Comparison of ENCODE assay signal across 9 cellular contexts in genomic region chr2:73072416-73072815, GRCh38. TPM values are rescaled to one million over a fixed set of nuclear protein-coding genes. Genes with fewer than 3 reads are reported as not detected.
A peak's percentile ranks its signal among the peaks of the same experiment; 100 is the strongest.
DNase-seq lines count a peak whose midpoint lies in the region; ATAC-seq and TF ChIP-seq lines count a peak whose summit lies in the region.
"Had no signal": no experiment of that assay in that cellular context is flagged by ENCODE, and none has a peak within 500 bp of the region (broad histone marks: within the 10 kb centered on the region; RNA-seq: fewer than 3 reads in every experiment).

No MANE protein-coding gene starts in this region.

- peaks cover 34% of the 10 kb centered on the region for H3K4me1 Mint-ChIP-seq in MCF 10A (ENCODE audit: insufficient read depth, unreplicated experiment)

- H3K27ac ChIP-seq in right atrium auricular region: peak overlapping the region in 1 of 2 donors; percentile 93
- H3K27ac ChIP-seq in muscle layer of duodenum (ENCODE audit: low read length): peak overlapping the region; percentile 69
- H3K27ac ChIP-seq in vagina: peak overlapping the region; percentile 94

- peak overlapping the region; percentile 74 to 97 for H3K4me3 ChIP-seq in right atrium auricular region
- H3K4me3 ChIP-seq in muscle layer of duodenum (ENCODE audit: low read depth in 1 of 2, low read length in 2 of 2): peak overlapping the region; percentile 76 to 88
- peak overlapping the region; percentile 92 to 96 for H3K4me3 ChIP-seq in vagina

- no peak for DNase-seq in right atrium auricular region (ENCODE audit: low spot score)
- DNase-seq in Right ventricle myocardium inferior (ENCODE audit: missing footprints): no peak
- no peak for DNase-seq in MCF 10A (ENCODE audit: unreplicated experiment)
- DNase-seq in vagina (ENCODE audit: extremely low spot score in 2 of 2): peak in 1 of 2 donors; percentile 85
- no peak for DNase-seq in GM13977 (ENCODE audit: low spot score)
- DNase-seq in RPMI8226: no peak
- no peak for DNase-seq in DMS 273 (lab: John Stamatoyannopoulos, UW; ENCODE audit: unreplicated experiment)
- DNase-seq: DMS79 treated with DMSO at 0.1 percent for 48 hours had no signal

- no peaks in the 10 kb centered on the region for H3K9me3 Mint-ChIP-seq in MCF 10A (ENCODE audit: unreplicated experiment)

- no peaks in the 10 kb centered on the region for H3K27me3 Mint-ChIP-seq in MCF 10A (ENCODE audit: insufficient read depth, unreplicated experiment)

- peak overlapping the region; percentile 88 for H3K27ac Mint-ChIP-seq in MCF 10A (ENCODE audit: low read depth, unreplicated experiment)

- no peaks in the 10 kb centered on the region for H3K9me3 ChIP-seq in right atrium auricular region
- no peaks in the 10 kb centered on the region for H3K9me3 ChIP-seq in muscle layer of duodenum (ENCODE audit: control insufficient read depth in 1 of 2, low read length in 2 of 2)
- no peaks in the 10 kb centered on the region for H3K9me3 ChIP-seq in vagina

- POLR2A ChIA-PET in MCF 10A (lab: Yijun Ruan, JAX): interaction anchor here (1.0 to 2.3 kb wide), 2 partner anchors 9 to 10 kb away, joined by 4 to 7 read pairs; no protein-coding TSS in a partner anchor

- H3K36me3 ChIP-seq in right atrium auricular region: peaks cover 11% of the 10 kb centered on the region
- peaks cover 0 to 10% of the 10 kb centered on the region in 2 donors for H3K36me3 ChIP-seq in muscle layer of duodenum (ENCODE audit: control insufficient read depth in 1 of 2, insufficient read depth in 2 of 2, low read length in 2 of 2)
- H3K36me3 ChIP-seq in vagina: no peaks in the 10 kb centered on the region

- CTCF ChIA-PET in MCF 10A (lab: Yijun Ruan, JAX): interaction anchor here (0.8 to 1.7 kb wide), 3 partner anchors 13 to 140 kb away, joined by 3 to 15 read pairs (median 5); no protein-coding TSS in a partner anchor

- H3K4me3 Mint-ChIP-seq in MCF 10A (ENCODE audit: unreplicated experiment): peak overlapping the region; percentile 88

- H3K4me1 ChIP-seq in right atrium auricular region (peaks cover 0 to 33% of the 10 kb centered on the region in 2 donors), muscle layer of duodenum (ENCODE audit: control insufficient read depth in 1 of 2, insufficient read depth in 2 of 2, low read length in 2 of 2) (peaks cover 11 to 24% of the 10 kb centered on the region in 2 donors), vagina (peaks cover 35% of the 10 kb centered on the region)

- no peak for ATAC-seq in Right ventricle myocardium inferior

- in situ Hi-C loops in GM13977 (cut with MboI; ENCODE audit: low pct_unique_long_range_greater_than_20kb, low sequenced_read_pairs, unreplicated experiment): no loop called here

- peaks cover 33% of the 10 kb centered on the region for H3K36me3 Mint-ChIP-seq in MCF 10A (ENCODE audit: insufficient read depth, unreplicated experiment)

- intact Hi-C loops in Right ventricle myocardium inferior (cut with DNase I) (loop anchor here (5.0 kb wide), 1 partner anchor 90 kb away; no protein-coding TSS in a partner anchor), MCF 10A (cut with micrococcal nuclease) (loop anchor here (5.0 kb wide), 2 partner anchors 90 to 180 kb away; no protein-coding TSS in a partner anchor), vagina (cut with DNase I) (loop anchor here (5.0 kb wide), 1 partner anchor 40 kb away; the partner anchor contains the start of gene RAB11FIP5)

- TF ChIP-seq CTCF in right atrium auricular region (IDR thresholded peaks at IDR 0.05): no peak
- no peak for TF ChIP-seq CTCF in MCF 10A (IDR thresholded peaks at IDR 0.05; ENCODE audit: unreplicated experiment)
- no peak for TF ChIP-seq CTCF in vagina (IDR thresholded peaks at IDR 0.05)
- TF ChIP-seq CTCF in GM13977 (IDR thresholded peaks at IDR 0.05; ENCODE audit: extremely low read depth, insufficient read depth, missing control alignments): no peak

- no peak for TF ChIP-seq POLR2A in vagina (IDR thresholded peaks at IDR 0.05)

- no peaks in the 10 kb centered on the region for H3K27me3 ChIP-seq in right atrium auricular region
- H3K27me3 ChIP-seq in muscle layer of duodenum (ENCODE audit: low read depth, low read length): no peaks in the 10 kb centered on the region
- no peaks in the 10 kb centered on the region for H3K27me3 ChIP-seq in vagina

- no TSS peak for BruUV-seq in MCF 10A (replicated peaks; lab: Mats Ljungman, UMichigan)

RNA-seq across cellular contexts. Expression of gene SFXN5, which starts 0.9 kb away (rescaled TPM):
- 1 to 10 TPM; 4.5 to 5.8 TPM for total RNA-seq in right atrium auricular region
- 9.6 TPM for total RNA-seq in Right ventricle myocardium inferior
- 6.0 and 8.0 TPM in 2 replicates for total RNA-seq in MCF 10A (2022)
- 9.8 TPM for total RNA-seq in vagina

RNA-seq across cellular contexts. Expression of gene RAB11FIP5, which starts 40.3 kb away (rescaled TPM):
- total RNA-seq in right atrium auricular region: 10 to 100 TPM; 28.6 to 34.1 TPM
- 19.0 TPM for total RNA-seq in Right ventricle myocardium inferior
- 35.6 and 36.9 TPM in 2 replicates for total RNA-seq in MCF 10A (2022)
- 33.1 TPM for total RNA-seq in vagina
